ENCODE assay signal across 17 cellular contexts in the genomic region with DNA sequence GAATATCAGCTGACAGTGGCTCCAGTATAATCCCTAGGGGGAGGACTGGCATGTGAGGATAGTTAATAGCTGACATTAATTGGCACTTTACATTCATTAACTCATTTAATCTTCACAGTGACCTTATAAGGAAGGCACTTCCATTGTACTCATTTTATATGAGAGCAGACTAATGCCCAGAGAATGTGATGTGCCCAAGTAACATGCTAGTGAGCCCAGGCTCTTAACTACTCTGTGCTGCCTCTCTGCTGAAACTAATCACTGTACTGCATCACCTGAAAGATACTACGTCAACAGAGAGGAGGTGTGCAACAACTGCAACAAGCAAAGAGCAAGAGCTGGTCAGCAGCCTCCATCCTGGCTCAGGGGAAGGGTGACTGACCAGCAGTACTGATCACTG.
"Had no signal": no experiment of that assay in that cellular context is flagged by ENCODE, and none has a peak within 500 bp of the region (broad histone marks: within the 10 kb centered on the region; RNA-seq: fewer than 3 reads in every experiment).

No MANE protein-coding gene starts in this region.

- DNase-seq: activated CD4-positive, alpha-beta memory T cell treated with anti-CD3 and anti-CD28 coated beads for 36 hours; activated CD4-positive, alpha-beta T cell treated with anti-CD3 and anti-CD28 coated beads for 48 hours; activated gamma-delta T cell; aorta; colonic mucosa; dorsolateral prefrontal cortex; kidney; lower lobe of right lung; naive thymus-derived CD4-positive, alpha-beta T cell; occipital lobe; spleen; stimulated activated CD4-positive, alpha-beta T cell treated with anti-CD3 and anti-CD28 coated beads, Interleukin-4, amount 100 ng/mL, for 1 hour; stimulated activated naive CD8-positive, alpha-beta T cell treated with anti-CD3 and anti-CD28 coated beads, Interleukin-15, Interleukin-2, amounts not matched to agents 100 U/mL and 50 U/mL, for 24 hours; tibial artery had no signal

- H3K36me3 Mint-ChIP-seq: activated naive CD4-positive, alpha-beta T cell treated with anti-CD3 and anti-CD28 coated beads, Interleukin-2, amount 50 U/mL, for 72 hours had no signal

- H3K27me3 ChIP-seq: colonic mucosa, dorsolateral prefrontal cortex, spleen, tibial artery had no signal

- H3K4me3 Mint-ChIP-seq: activated CD4-positive, alpha-beta memory T cell treated with anti-CD3 and anti-CD28 coated beads for 36 hours; naive thymus-derived CD4-positive, alpha-beta T cell; neural crest cell had no signal

- H3K36me3 ChIP-seq: colonic mucosa had no signal

- H3K27ac ChIP-seq: colonic mucosa, lower lobe of right lung, spleen, tibial artery had no signal

- ATAC-seq: activated naive CD4-positive, alpha-beta T cell treated with anti-CD3 and anti-CD28 coated beads, Interleukin-2, amount 50 U/mL, for 72 hours; left lobe of liver; lower lobe of right lung; naive thymus-derived CD4-positive, alpha-beta T cell; stimulated activated naive CD8-positive, alpha-beta T cell treated with anti-CD3 and anti-CD28 coated beads, Interleukin-15, Interleukin-2, amounts not matched to agents 100 U/mL and 50 U/mL, for 24 hours had no signal

- H3K9me3 Mint-ChIP-seq: activated CD4-positive, alpha-beta memory T cell treated with anti-CD3 and anti-CD28 coated beads for 36 hours; activated naive CD4-positive, alpha-beta T cell treated with anti-CD3 and anti-CD28 coated beads, Interleukin-2, amount 50 U/mL, for 72 hours; naive thymus-derived CD4-positive, alpha-beta T cell; neural crest cell had no signal

- H3K27ac Mint-ChIP-seq: activated CD4-positive, alpha-beta memory T cell treated with anti-CD3 and anti-CD28 coated beads for 36 hours; activated naive CD4-positive, alpha-beta T cell treated with anti-CD3 and anti-CD28 coated beads, Interleukin-2, amount 50 U/mL, for 72 hours; naive thymus-derived CD4-positive, alpha-beta T cell had no signal

- H3K4me3 ChIP-seq: colonic mucosa, dorsolateral prefrontal cortex, lower lobe of right lung, spleen, tibial artery had no signal

- H3K9me3 ChIP-seq: colonic mucosa, lower lobe of right lung, spleen, tibial artery had no signal

- H3K27me3 Mint-ChIP-seq: activated CD4-positive, alpha-beta memory T cell treated with anti-CD3 and anti-CD28 coated beads for 36 hours; naive thymus-derived CD4-positive, alpha-beta T cell had no signal

- H3K4me1 ChIP-seq: colonic mucosa, lower lobe of right lung, tibial artery had no signal
